28 cellular contexts compared by ENCODE assay signal in genomic region chr2:227568852-227569169, GRCh38. TPM values are rescaled to one million over a fixed set of nuclear protein-coding genes. Genes with fewer than 3 reads are reported as not detected.
DNase-seq lines count a peak whose midpoint lies in the region; ATAC-seq, FAIRE-seq and TF ChIP-seq lines count a peak whose summit lies in the region.
"Had no signal": no experiment of that assay in that cellular context is flagged by ENCODE, and none has a peak within 500 bp of the region (broad histone marks: within the 10 kb centered on the region; RNA-seq: fewer than 3 reads in every experiment).

No MANE protein-coding gene starts in this region.

- no peaks in the 10 kb centered on the region for H3K79me2 ChIP-seq in K562 (ENCODE audit: control insufficient read depth, insufficient read depth, low read length)
- no peaks in the 10 kb centered on the region for H3K79me2 ChIP-seq in osteoblast (ENCODE audit: insufficient read depth, low read length)

- POLR2A ChIA-PET in A549 (lab: Yijun Ruan, JAX): no interaction called here
- POLR2A ChIA-PET in K562 (lab: Yijun Ruan, JAX): interaction anchor here (0.7 kb wide), 1 partner anchor 258 kb away, joined by 3 read pairs; no protein-coding TSS in a partner anchor

- H3K4me1 ChIP-seq in A549 (peaks cover 18% of the 10 kb centered on the region; the same call in 1 of the 3 replicates), K562 (replicated peaks in 1 of 2; ENCODE audit: control insufficient read depth in 2 of 2, insufficient read depth in 2 of 2, low read length in 2 of 2) (no peaks in the 10 kb centered on the region), osteoblast (ENCODE audit: insufficient read depth, low read length) (peaks cover 14% of the 10 kb centered on the region)
- H3K4me1 ChIP-seq: BE2C, BLaER1 had no signal

- CTCF ChIA-PET in A549 (lab: Yijun Ruan, JAX) (interaction anchor here (1.7 kb wide), 1 partner anchor 163 kb away, joined by 9 read pairs; no protein-coding TSS in a partner anchor), K562 (lab: Yijun Ruan, JAX; ENCODE audit: low intra/inter-chr PET ratio) (no interaction called here)

- no peak for TF ChIP-seq POLR2A in A549 (IDR thresholded peaks at IDR 0.05; ENCODE audit: low read length)
- TF ChIP-seq POLR2A in K562 (conservative IDR thresholded peaks at IDR 0.05): no peak

- H2AFZ ChIP-seq in K562 (ENCODE audit: low read depth, low read length) (no peak overlapping the region), osteoblast (ENCODE audit: low read length) (no peak overlapping the region)

- no peak overlapping the region for H3K27ac ChIP-seq in A549
- H3K27ac ChIP-seq in K562 (ENCODE audit: extremely low read depth, low read depth, low read length): no peak overlapping the region
- H3K27ac ChIP-seq in osteoblast (ENCODE audit: low read depth, low read length): no peak overlapping the region
- H3K27ac ChIP-seq: 22Rv1, BLaER1 had no signal

- FAIRE-seq in A549 (lab: Jason Lieb, UNC) (no peak), K562 (lab: Jason Lieb, UNC) (no peak)
- FAIRE-seq: GM12891 had no signal

- no TSS peak for BruUV-seq in K562 (replicated peaks; lab: Mats Ljungman, UMichigan)

- H4K20me1 ChIP-seq in K562 (replicated peaks; ENCODE audit: control insufficient read depth, insufficient read depth, low read length) (no peaks in the 10 kb centered on the region), osteoblast (ENCODE audit: insufficient read depth, low read length) (no peaks in the 10 kb centered on the region)
- H4K20me1 ChIP-seq: BLaER1 had no signal

- H3K9ac ChIP-seq in K562 (ENCODE audit: insufficient read depth in 1 of 2, low read depth in 2 of 2, low read length in 2 of 2): no peak overlapping the region
- H3K9ac ChIP-seq: BLaER1 had no signal

- TF ChIP-seq CTCF in A549 (IDR thresholded peaks at IDR 0.05) (no peak), K562 (IDR thresholded peaks at IDR 0.05 in 2 of 3, conservative IDR thresholded peaks at IDR 0.05 in 1 of 3; ENCODE audit: insufficient read depth in 2 of 3, low read depth in 1 of 3, low read length in 3 of 3) (no peak), osteoblast (IDR thresholded peaks at IDR 0.05; ENCODE audit: extremely low read depth, low read depth, low read length) (no peak)

- DNase-seq in A549 (ENCODE audit: low read depth in 1 of 2, low spot score in 1 of 2) (no peak), K562 (ENCODE audit: extremely low read depth in 1 of 4, low spot score in 3 of 4) (no peak), osteoblast (ENCODE audit: insufficient read length, low spot score, missing footprints) (peak; percentile 64), cardiac septum (ENCODE audit: low spot score) (no peak)
- DNase-seq: ACHN; BE2C; C1 segment of cervical spinal cord; CD4-positive, alpha-beta memory T cell; CD4-positive, CD25-positive, alpha-beta regulatory T cell; CD8-positive, alpha-beta memory T cell; COR-L47; DMS 273 treated with DMSO at 0.1 percent for 48 hours; DMS153; DMS53; DMS79; DND-41; EL; GDM1 had no signal

- H3K36me3 ChIP-seq in K562 (ENCODE audit: control insufficient read depth, insufficient read depth, low read length) (no peaks in the 10 kb centered on the region), osteoblast (ENCODE audit: insufficient read depth, low read length) (no peaks in the 10 kb centered on the region)
- H3K36me3 ChIP-seq: BE2C had no signal

- intact Hi-C loops in K562 (cut with micrococcal nuclease): no loop called here
- intact Hi-C loops in cardiac septum (cut with DNase I): no loop called here

- TF ChIP-seq EP300 in A549 (IDR thresholded peaks at IDR 0.05) (no peak), K562 (IDR thresholded peaks at IDR 0.05; ENCODE audit: low read length) (no peak)

- H3K9me1 ChIP-seq in K562 (ENCODE audit: control insufficient read depth, insufficient read depth, low read length): no peaks in the 10 kb centered on the region

- TF ChIP-seq RAD21 in A549 (conservative IDR thresholded peaks at IDR 0.05 in 1 of 2, IDR thresholded peaks at IDR 0.05 in 1 of 2): no peak
- no peak for TF ChIP-seq RAD21 in K562 (CRISPR knock-in tag; conservative IDR thresholded peaks at IDR 0.05 in 1 of 2, IDR thresholded peaks at IDR 0.05 in 1 of 2)

- in situ Hi-C loops in K562 (cut with MboI): no loop called here

- H3K9me3 ChIP-seq in A549 (no peaks in the 10 kb centered on the region), K562 (replicated peaks; ENCODE audit: control insufficient read depth, insufficient read depth, low read depth, low read length) (no peaks in the 10 kb centered on the region), osteoblast (ENCODE audit: low read depth, low read length) (no peaks in the 10 kb centered on the region)
- H3K9me3 ChIP-seq: BE2C, BLaER1 had no signal

- H3K4me3 ChIP-seq in A549 (no peak overlapping the region), K562 (no peak overlapping the region), osteoblast (ENCODE audit: insufficient read depth, low read length) (no peak overlapping the region)
- H3K4me3 ChIP-seq: BLaER1 had no signal

- ATAC-seq in A549 (no peak), K562 (no peak), HG02870 (IDR thresholded peaks at IDR 0.05; ENCODE audit: unreplicated experiment) (no peak)

- 90% methylated on average over 2 of the region's 2 CpGs for WGBS in A549 (ENCODE audit: missing lambda C conversion rate)
- 17% methylated on average over 2 of the region's 2 CpGs for WGBS in K562 (ENCODE audit: insufficient coverage, low coverage, missing lambda C conversion rate)

- no peak overlapping the region for H3K4me2 ChIP-seq in A549
- no peak overlapping the region for H3K4me2 ChIP-seq in K562 (ENCODE audit: insufficient read depth, low read length)
- H3K4me2 ChIP-seq in osteoblast (ENCODE audit: insufficient read depth, low read length): no peak overlapping the region
- H3K4me2 ChIP-seq: BLaER1 had no signal

- no peaks in the 10 kb centered on the region for H3K27me3 ChIP-seq in K562 (ENCODE audit: control insufficient read depth in 2 of 2, insufficient read depth in 2 of 2, low read length in 2 of 2)
- no peaks in the 10 kb centered on the region for H3K27me3 ChIP-seq in osteoblast (ENCODE audit: insufficient read depth, low read length)
- H3K27me3 ChIP-seq: BLaER1 had no signal

RNA-seq across cellular contexts. Expression of gene SCYGR2, which starts 29.9 kb away (rescaled TPM):
- polyA plus RNA-seq in A549 (2011; rRNA removed): not detected in 2 replicates
- not detected in 2 replicates for polyA plus RNA-seq in A549 (2012; cell fraction: cytosol; rRNA removed)
- 1.9 TPM in 1 of 2 replicates, not detected in the other for polyA plus RNA-seq in A549 (2012; cell fraction: nucleus; rRNA removed)
- polyA plus RNA-seq in A549 (2017; fragmentation: RNase III; extraction: RNeasy Plus Mini Kit Qiagen cat#74134 plus additional on column Dnase treatment): not detected in 3 replicates
- polyA minus RNA-seq in A549 (2011; rRNA and poly(A)+ RNA removed): not detected in 2 replicates
- total RNA-seq in K562 (2011; cell fraction: chromatin; rRNA removed; ENCODE audit: low replicate concordance): not detected in 2 replicates
- not detected in 2 replicates for total RNA-seq in K562 (2011; cell fraction: nucleolus; rRNA removed)
- total RNA-seq in K562 (2011; cell fraction: nucleoplasm; rRNA removed): not detected in 2 replicates
- total RNA-seq in K562 (2014; rRNA removed): not detected in 2 replicates
- not detected in 2 replicates for total RNA-seq in K562 (2014; rRNA removed; fragmentation: Illumina TruSeq; extraction: Trizol)
- not detected in 2 replicates for total RNA-seq in K562 (2015; rRNA removed; fragmentation: Illumina TruSeq; extraction: Trizol)
- not detected in 2 replicates for total RNA-seq in K562 (2021)
- not detected in 2 replicates for polyA plus RNA-seq in K562 (2011; rRNA removed)
- polyA plus RNA-seq in K562 (2011; cell fraction: cytosol; rRNA removed): not detected in 2 replicates
- not detected in 2 replicates for polyA plus RNA-seq in K562 (2011; cell fraction: nucleus; rRNA removed)
- polyA plus RNA-seq in K562 (2012): not detected in 2 replicates
- not detected in 2 replicates for polyA plus RNA-seq in K562 (2014; fragmentation: Illumina TruSeq; extraction: Trizol)
- not detected for polyA plus RNA-seq in K562 (2014; fragmentation: Nextera tagmentation; extraction: Ambion mirVana)
- polyA plus RNA-seq in K562 (2014; rRNA removed): not detected in 2 replicates
- not detected in 2 replicates for polyA minus RNA-seq in K562 (2011; rRNA and poly(A)+ RNA removed)
- polyA minus RNA-seq in K562 (2011; cell fraction: cytosol; rRNA and poly(A)+ RNA removed): not detected in 2 replicates
- not detected in 2 replicates for polyA minus RNA-seq in K562 (2011; cell fraction: nucleus; rRNA and poly(A)+ RNA removed)
- total RNA-seq in osteoblast: not detected in 2 replicates
- total RNA-seq in cardiac septum: not detected
- total RNA-seq: A172; A673; CD4-positive, alpha-beta memory T cell; CD4-positive, CD25-positive, alpha-beta regulatory T cell; CD8-positive, alpha-beta memory T cell; Daoy; G401 had no signal
- polyA plus RNA-seq: AG04450; CD14-positive monocyte; CD4-positive, alpha-beta memory T cell; CD4-positive, CD25-positive, alpha-beta regulatory T cell; CD8-positive, alpha-beta memory T cell had no signal

RNA-seq across cellular contexts. Expression of gene SCYGR3, which starts 45.8 kb away (rescaled TPM):
- polyA plus RNA-seq in A549 (2011; rRNA removed) (not detected in 2 replicates), A549 (2017; fragmentation: RNase III; extraction: RNeasy Plus Mini Kit Qiagen cat#74134 plus additional on column Dnase treatment) (not detected in 3 replicates), K562 (2011; rRNA removed) (not detected in 2 replicates), K562 (2014; fragmentation: Illumina TruSeq; extraction: Trizol) (not detected in 2 replicates), K562 (2014; fragmentation: Nextera tagmentation; extraction: Ambion mirVana) (not detected), K562 (2014; rRNA removed) (not detected in 2 replicates)
- polyA plus RNA-seq in A549 (2012; cell fraction: cytosol; rRNA removed): not detected in 2 replicates
- not detected in 2 replicates for polyA plus RNA-seq in A549 (2012; cell fraction: nucleus; rRNA removed)
- not detected in 2 replicates for polyA minus RNA-seq in A549 (2011; rRNA and poly(A)+ RNA removed)
- total RNA-seq in K562 (2011; cell fraction: chromatin; rRNA removed; ENCODE audit: low replicate concordance): not detected in 2 replicates
- total RNA-seq in K562 (2011; cell fraction: nucleolus; rRNA removed): not detected in 2 replicates
- total RNA-seq in K562 (2011; cell fraction: nucleoplasm; rRNA removed): not detected in 2 replicates
- total RNA-seq in K562 (2014; rRNA removed) (not detected in 2 replicates), K562 (2014; rRNA removed; fragmentation: Illumina TruSeq; extraction: Trizol) (not detected in 2 replicates), K562 (2015; rRNA removed; fragmentation: Illumina TruSeq; extraction: Trizol) (not detected in 2 replicates), K562 (2021) (not detected in 2 replicates), osteoblast (not detected in 2 replicates), cardiac septum (not detected)
- not detected in 2 replicates for polyA plus RNA-seq in K562 (2011; cell fraction: cytosol; rRNA removed)
- not detected in 2 replicates for polyA plus RNA-seq in K562 (2011; cell fraction: nucleus; rRNA removed)
- polyA plus RNA-seq in K562 (2012): not detected in 2 replicates
- polyA minus RNA-seq in K562 (2011; rRNA and poly(A)+ RNA removed): not detected in 2 replicates
- not detected in 2 replicates for polyA minus RNA-seq in K562 (2011; cell fraction: cytosol; rRNA and poly(A)+ RNA removed)
- not detected in 2 replicates for polyA minus RNA-seq in K562 (2011; cell fraction: nucleus; rRNA and poly(A)+ RNA removed)
- total RNA-seq: A172; A673; CD4-positive, alpha-beta memory T cell; CD4-positive, CD25-positive, alpha-beta regulatory T cell; CD8-positive, alpha-beta memory T cell; Daoy; G401 had no signal
- polyA plus RNA-seq: AG04450; CD14-positive monocyte; CD4-positive, alpha-beta memory T cell; CD4-positive, CD25-positive, alpha-beta regulatory T cell; CD8-positive, alpha-beta memory T cell had no signal

RNA-seq across cellular contexts. Expression of gene SCYGR4, which starts 48.5 kb away (rescaled TPM):
- not detected in 2 replicates for polyA plus RNA-seq in A549 (2011; rRNA removed)
- polyA plus RNA-seq in A549 (2012; cell fraction: cytosol; rRNA removed): not detected in 2 replicates
- 0.06 TPM in 2 replicates for polyA plus RNA-seq in A549 (2012; cell fraction: nucleus; rRNA removed)
- polyA plus RNA-seq in A549 (2017; fragmentation: RNase III; extraction: RNeasy Plus Mini Kit Qiagen cat#74134 plus additional on column Dnase treatment): not detected in 3 replicates
- not detected in 2 replicates for polyA minus RNA-seq in A549 (2011; rRNA and poly(A)+ RNA removed)
- not detected in 2 replicates for total RNA-seq in K562 (2011; cell fraction: chromatin; rRNA removed; ENCODE audit: low replicate concordance)
- total RNA-seq in K562 (2011; cell fraction: nucleolus; rRNA removed): not detected in 2 replicates
- not detected in 2 replicates for total RNA-seq in K562 (2011; cell fraction: nucleoplasm; rRNA removed)
- total RNA-seq in K562 (2014; rRNA removed): not detected in 2 replicates
- not detected in 2 replicates for total RNA-seq in K562 (2014; rRNA removed; fragmentation: Illumina TruSeq; extraction: Trizol)
- total RNA-seq in K562 (2015; rRNA removed; fragmentation: Illumina TruSeq; extraction: Trizol): not detected in 2 replicates
- total RNA-seq in K562 (2021): not detected in 2 replicates
- not detected in 2 replicates for polyA plus RNA-seq in K562 (2011; rRNA removed)
- not detected in 2 replicates for polyA plus RNA-seq in K562 (2011; cell fraction: cytosol; rRNA removed)
- not detected in 2 replicates for polyA plus RNA-seq in K562 (2011; cell fraction: nucleus; rRNA removed)
- not detected in 2 replicates for polyA plus RNA-seq in K562 (2012)
- not detected in 2 replicates for polyA plus RNA-seq in K562 (2014; fragmentation: Illumina TruSeq; extraction: Trizol)
- not detected for polyA plus RNA-seq in K562 (2014; fragmentation: Nextera tagmentation; extraction: Ambion mirVana)
- 0.09 TPM in 1 of 2 replicates, not detected in the other for polyA plus RNA-seq in K562 (2014; rRNA removed)
- not detected in 2 replicates for polyA minus RNA-seq in K562 (2011; rRNA and poly(A)+ RNA removed)
- polyA minus RNA-seq in K562 (2011; cell fraction: cytosol; rRNA and poly(A)+ RNA removed): not detected in 2 replicates
- polyA minus RNA-seq in K562 (2011; cell fraction: nucleus; rRNA and poly(A)+ RNA removed): not detected in 2 replicates
- not detected in 2 replicates for total RNA-seq in osteoblast
- not detected for total RNA-seq in cardiac septum
- total RNA-seq: A172; A673; CD4-positive, alpha-beta memory T cell; CD4-positive, CD25-positive, alpha-beta regulatory T cell; CD8-positive, alpha-beta memory T cell; Daoy; G401 had no signal
- polyA plus RNA-seq: AG04450; CD14-positive monocyte; CD4-positive, alpha-beta memory T cell; CD4-positive, CD25-positive, alpha-beta regulatory T cell; CD8-positive, alpha-beta memory T cell had no signal

Comparison
In these comparisons a context has a peak if more than half of its experiments do, and no peak if none do; other contexts are left out.
1. Of the 35 proteins assayed by ChIP-seq in both K562 and A549: peak only in K562: CEBPB; only in A549: none; in both: none; in neither: 34.